Comparison of ENCODE assay signal across 8 cellular contexts in genomic region chr2:111747410-111748115, GRCh38.
A peak's percentile ranks its signal among the peaks of the same experiment; 100 is the strongest.
DNase-seq lines count a peak whose midpoint lies in the region; ATAC-seq and TF ChIP-seq lines count a peak whose summit lies in the region.
"Not testable (repeated sequence)": the region's sequence is repeated elsewhere in the genome, so short reads cannot be mapped to it uniquely, and the experiment has no call there.

No MANE protein-coding gene starts in this region.

- not testable (repeated sequence) for H3K27me3 Mint-ChIP-seq in CD4-positive, CD25-positive, alpha-beta regulatory T cell; nephron progenitor cell (ENCODE audit: low read depth, poor library complexity)

- TF ChIP-seq CTCF in WI38 (IDR thresholded peaks at IDR 0.05; ENCODE audit: low read depth, low read length): peak; percentile 41; the same call in 1 of the 2 replicates
- peak; percentile 47 for TF ChIP-seq CTCF in fibroblast of the aortic adventitia (IDR thresholded peaks at IDR 0.05; ENCODE audit: insufficient read depth, low read length)
- TF ChIP-seq CTCF in nephron progenitor cell (IDR thresholded peaks at IDR 0.05): peak; percentile 66

- H3K9me3 Mint-ChIP-seq in CD4-positive, CD25-positive, alpha-beta regulatory T cell; nephron progenitor cell: not testable (repeated sequence)

- H3K36me3 ChIP-seq in CD4-positive, CD25-positive, alpha-beta regulatory T cell (ENCODE audit: control insufficient read depth, insufficient read depth, low read length): not testable (repeated sequence)

- not testable (repeated sequence) for H3K27ac Mint-ChIP-seq in CD4-positive, CD25-positive, alpha-beta regulatory T cell; nephron progenitor cell

- not testable (repeated sequence) for H3K9me3 ChIP-seq in CD4-positive, CD25-positive, alpha-beta regulatory T cell (ENCODE audit: control insufficient read depth in 2 of 2, low read length in 2 of 2)

- not testable (repeated sequence) for H3K4me3 Mint-ChIP-seq in CD4-positive, CD25-positive, alpha-beta regulatory T cell; nephron progenitor cell

- not testable (repeated sequence) for H3K4me1 Mint-ChIP-seq in CD4-positive, CD25-positive, alpha-beta regulatory T cell; nephron progenitor cell

- H3K36me3 Mint-ChIP-seq in CD4-positive, CD25-positive, alpha-beta regulatory T cell; nephron progenitor cell (ENCODE audit: low read depth): not testable (repeated sequence)

- not testable (repeated sequence) for H3K4me1 ChIP-seq in CD4-positive, CD25-positive, alpha-beta regulatory T cell (ENCODE audit: control insufficient read depth, insufficient read depth, low read length, poor library complexity, severe bottlenecking)

- not testable (repeated sequence) for H3K27me3 ChIP-seq in CD4-positive, CD25-positive, alpha-beta regulatory T cell (ENCODE audit: control insufficient read depth, insufficient read depth, low read length)

- peak; percentile 17 to 81 (median 70) for DNase-seq in CD4-positive, CD25-positive, alpha-beta regulatory T cell
- DNase-seq in activated naive CD4-positive, alpha-beta T cell treated with Interleukin-2 at 50 U/mL for 16 hours: peak; percentile 77
- DNase-seq in fibroblast of the aortic adventitia (ENCODE audit: low read depth): peak; percentile 1
- DNase-seq in nephron progenitor cell: peak; percentile 87
- DNase-seq in stimulated activated CD8-positive, alpha-beta memory T cell treated with anti-CD3 and anti-CD28 coated beads, Interleukin-15, amount 100 ng/mL, for 24 hours (ENCODE audit: low read depth): peak; percentile 34

- not testable (repeated sequence) for H3K27ac ChIP-seq in CD4-positive, CD25-positive, alpha-beta regulatory T cell (ENCODE audit: insufficient read depth, low read length, poor library complexity, severe bottlenecking)

- ATAC-seq in CD4-positive, CD25-positive, alpha-beta regulatory T cell (ENCODE audit: low read depth in 2 of 2): peak; percentile 85 to 91
- peak; percentile 63 for ATAC-seq in GM19452 (IDR thresholded peaks at IDR 0.05; ENCODE audit: unreplicated experiment)
- ATAC-seq in HG03175 (IDR thresholded peaks at IDR 0.05; ENCODE audit: unreplicated experiment): peak; percentile 68

- not testable (repeated sequence) for H3K4me3 ChIP-seq in CD4-positive, CD25-positive, alpha-beta regulatory T cell (ENCODE audit: low read depth, low read length); WI38 (ENCODE audit: low read depth, low read length); fibroblast of the aortic adventitia (ENCODE audit: low read depth, low read length)

Comparison
In these comparisons a context has a peak if more than half of its experiments do, and no peak if none do; other contexts are left out.
1. DNase-seq: peak in every context shown above with its lines; median percentile 87 in nephron progenitor cell; 77 in activated naive CD4-positive, alpha-beta T cell treated with Interleukin-2 at 50 U/mL for 16 hours; 70 in CD4-positive, CD25-positive, alpha-beta regulatory T cell; 34 in stimulated activated CD8-positive, alpha-beta memory T cell treated with anti-CD3 and anti-CD28 coated beads, Interleukin-15, amount 100 ng/mL, for 24 hours; 1 in fibroblast of the aortic adventitia.